1 cellular context compared by ENCODE assay signal in the genomic region with DNA sequence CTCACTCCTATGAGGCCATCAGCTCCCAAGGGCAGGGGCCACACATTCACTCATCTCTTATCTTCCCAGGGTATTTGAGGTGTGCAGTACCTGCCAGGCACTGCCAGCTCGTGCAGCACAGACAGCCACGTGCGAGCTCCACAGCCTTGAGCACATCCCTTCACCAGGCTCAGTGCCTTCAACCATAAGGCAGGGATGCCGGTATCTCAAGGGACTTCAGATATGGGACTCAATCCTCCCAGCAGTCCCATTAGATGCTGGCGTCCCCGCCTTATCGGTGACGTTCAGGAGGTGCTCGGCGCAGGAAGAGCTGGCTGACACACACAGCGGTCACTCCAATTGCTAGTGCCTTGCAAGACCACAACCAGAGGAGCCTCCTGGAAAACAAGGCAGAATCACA.
TF ChIP-seq lines count a peak whose summit lies in the region.

No MANE protein-coding gene starts in this region.

TF ChIP-seq in WTC11, 78 proteins besides CTCF, POLR2A, EP300 and RAD21 (continued from another document):
- TF ChIP-seq, protein P1, sequence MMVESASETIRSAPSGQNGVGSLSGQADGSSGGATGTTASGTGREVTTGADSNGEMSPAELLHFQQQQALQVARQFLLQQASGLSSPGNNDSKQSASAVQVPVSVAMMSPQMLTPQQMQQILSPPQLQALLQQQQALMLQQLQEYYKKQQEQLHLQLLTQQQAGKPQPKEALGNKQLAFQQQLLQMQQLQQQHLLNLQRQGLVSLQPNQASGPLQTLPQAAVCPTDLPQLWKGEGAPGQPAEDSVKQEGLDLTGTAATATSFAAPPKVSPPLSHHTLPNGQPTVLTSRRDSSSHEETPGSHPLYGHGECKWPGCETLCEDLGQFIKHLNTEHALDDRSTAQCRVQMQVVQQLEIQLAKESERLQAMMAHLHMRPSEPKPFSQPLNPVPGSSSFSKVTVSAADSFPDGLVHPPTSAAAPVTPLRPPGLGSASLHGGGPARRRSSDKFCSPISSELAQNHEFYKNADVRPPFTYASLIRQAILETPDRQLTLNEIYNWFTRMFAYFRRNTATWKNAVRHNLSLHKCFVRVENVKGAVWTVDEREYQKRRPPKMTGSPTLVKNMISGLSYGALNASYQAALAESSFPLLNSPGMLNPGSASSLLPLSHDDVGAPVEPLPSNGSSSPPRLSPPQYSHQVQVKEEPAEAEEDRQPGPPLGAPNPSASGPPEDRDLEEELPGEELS (CRISPR knock-in tag; IDR thresholded peaks at IDR 0.05), result no peak
- TF ChIP-seq ZBTB21 (CRISPR knock-in tag; IDR thresholded peaks at IDR 0.05; ENCODE audit: borderline replicate concordance) (no peak), MYBL2 (CRISPR knock-in tag; IDR thresholded peaks at IDR 0.05) (no peak), ATF1 (CRISPR knock-in tag; IDR thresholded peaks at IDR 0.05) (no peak), PRRX2 (CRISPR knock-in tag; IDR thresholded peaks at IDR 0.05) (no peak), SMAD3 (CRISPR knock-in tag; IDR thresholded peaks at IDR 0.05; ENCODE audit: borderline replicate concordance) (no peak), FOXP1 (CRISPR knock-in tag; IDR thresholded peaks at IDR 0.05; ENCODE audit: borderline replicate concordance) (no peak)
- TF ChIP-seq, protein P2, sequence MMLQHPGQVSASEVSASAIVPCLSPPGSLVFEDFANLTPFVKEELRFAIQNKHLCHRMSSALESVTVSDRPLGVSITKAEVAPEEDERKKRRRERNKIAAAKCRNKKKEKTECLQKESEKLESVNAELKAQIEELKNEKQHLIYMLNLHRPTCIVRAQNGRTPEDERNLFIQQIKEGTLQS (CRISPR knock-in tag; conservative IDR thresholded peaks at IDR 0.05), result no peak
- TF ChIP-seq, protein P3, sequence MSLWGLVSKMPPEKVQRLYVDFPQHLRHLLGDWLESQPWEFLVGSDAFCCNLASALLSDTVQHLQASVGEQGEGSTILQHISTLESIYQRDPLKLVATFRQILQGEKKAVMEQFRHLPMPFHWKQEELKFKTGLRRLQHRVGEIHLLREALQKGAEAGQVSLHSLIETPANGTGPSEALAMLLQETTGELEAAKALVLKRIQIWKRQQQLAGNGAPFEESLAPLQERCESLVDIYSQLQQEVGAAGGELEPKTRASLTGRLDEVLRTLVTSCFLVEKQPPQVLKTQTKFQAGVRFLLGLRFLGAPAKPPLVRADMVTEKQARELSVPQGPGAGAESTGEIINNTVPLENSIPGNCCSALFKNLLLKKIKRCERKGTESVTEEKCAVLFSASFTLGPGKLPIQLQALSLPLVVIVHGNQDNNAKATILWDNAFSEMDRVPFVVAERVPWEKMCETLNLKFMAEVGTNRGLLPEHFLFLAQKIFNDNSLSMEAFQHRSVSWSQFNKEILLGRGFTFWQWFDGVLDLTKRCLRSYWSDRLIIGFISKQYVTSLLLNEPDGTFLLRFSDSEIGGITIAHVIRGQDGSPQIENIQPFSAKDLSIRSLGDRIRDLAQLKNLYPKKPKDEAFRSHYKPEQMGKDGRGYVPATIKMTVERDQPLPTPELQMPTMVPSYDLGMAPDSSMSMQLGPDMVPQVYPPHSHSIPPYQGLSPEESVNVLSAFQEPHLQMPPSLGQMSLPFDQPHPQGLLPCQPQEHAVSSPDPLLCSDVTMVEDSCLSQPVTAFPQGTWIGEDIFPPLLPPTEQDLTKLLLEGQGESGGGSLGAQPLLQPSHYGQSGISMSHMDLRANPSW (CRISPR knock-in tag; conservative IDR thresholded peaks at IDR 0.05; ENCODE audit: low read depth), result no peak
TF ChIP-seq in WTC11: peak in this region for 0.
